In genomic region chr17:28576758-28577465, GRCh38 we compare ENCODE assay signal across 8 cellular contexts. TPM values are rescaled to one million over a fixed set of nuclear protein-coding genes. Genes with fewer than 3 reads are reported as not detected.
DNase-seq lines count a peak whose midpoint lies in the region; ATAC-seq and TF ChIP-seq lines count a peak whose summit lies in the region.

ALDOC (minus strand) TSS chr17:28576895; CDS start chr17:28575532, 1,363 bp downstream.

- peak within 1 kb of the TSS; percentile 34 for H3K4me3 ChIP-seq in Caco-2 (ENCODE audit: low read depth, low read length)

- H3K4me1 ChIP-seq in Caco-2, result peaks cover 23% of the 10 kb centered on the region

- intact Hi-C loops in Caco-2 (cut with micrococcal nuclease; ENCODE audit: unreplicated experiment), result loop anchor here (2.0 to 10.0 kb wide), 3 partner anchors 22 to 242 kb away; partner anchors contain the start of genes IFT20, SPAG5, TNFAIP1 and UNC119

- H3K4me1 Mint-ChIP-seq in Caco-2 (ENCODE audit: low read depth, unreplicated experiment), result peaks cover 20% of the 10 kb centered on the region
- H3K4me1 Mint-ChIP-seq in natural killer cell treated with Interleukin-12 subunit alpha and Interleukin-12 subunit beta and Interleukin-15 and Interleukin-18, amount 100 ng/mL, for 72 hours (ENCODE audit: low read depth in 2 of 2), result peaks cover 26 to 45% of the 10 kb centered on the region in 2 donors

- H3K4me3 Mint-ChIP-seq in Caco-2 (ENCODE audit: unreplicated experiment), result peak within 1 kb of the TSS; percentile 61
- peak within 1 kb of the TSS; percentile 90 for H3K4me3 Mint-ChIP-seq in natural killer cell treated with Interleukin-12 subunit alpha and Interleukin-12 subunit beta and Interleukin-15 and Interleukin-18, amount 100 ng/mL, for 72 hours

- no peaks in the 10 kb centered on the region for H3K27me3 Mint-ChIP-seq in Caco-2 (ENCODE audit: insufficient read depth, unreplicated experiment)
- H3K27me3 Mint-ChIP-seq in natural killer cell treated with Interleukin-12 subunit alpha and Interleukin-12 subunit beta and Interleukin-15 and Interleukin-18, amount 100 ng/mL, for 72 hours, result no peaks in the 10 kb centered on the region

- CTCF ChIA-PET in Caco-2 (lab: Charles Lee), result interaction anchor here (0.6 to 1.0 kb wide), 4 partner anchors 24 to 142 kb away, joined by 3 read pairs; partner anchors contain the start of gene RPL23A

- peak within 1 kb of the TSS; percentile 40 for H3K27ac Mint-ChIP-seq in Caco-2 (ENCODE audit: unreplicated experiment)
- H3K27ac Mint-ChIP-seq in natural killer cell treated with Interleukin-12 subunit alpha and Interleukin-12 subunit beta and Interleukin-15 and Interleukin-18, amount 100 ng/mL, for 72 hours, result peak within 1 kb of the TSS; percentile 71 to 90

- no peaks in the 10 kb centered on the region for H3K9me3 Mint-ChIP-seq in Caco-2 (ENCODE audit: unreplicated experiment)
- no peaks in the 10 kb centered on the region for H3K9me3 Mint-ChIP-seq in natural killer cell treated with Interleukin-12 subunit alpha and Interleukin-12 subunit beta and Interleukin-15 and Interleukin-18, amount 100 ng/mL, for 72 hours

- H3K36me3 Mint-ChIP-seq in Caco-2 (ENCODE audit: insufficient read depth, unreplicated experiment), result peaks cover 5% of the 10 kb centered on the region
- H3K36me3 Mint-ChIP-seq in natural killer cell treated with Interleukin-12 subunit alpha and Interleukin-12 subunit beta and Interleukin-15 and Interleukin-18, amount 100 ng/mL, for 72 hours, result peaks cover 10% of the 10 kb centered on the region

- no peaks in the 10 kb centered on the region for H3K9me3 ChIP-seq in Caco-2

- ATAC-seq in GM21381 (IDR thresholded peaks at IDR 0.05; ENCODE audit: unreplicated experiment), result peak; percentile 74
- ATAC-seq in natural killer cell treated with Interleukin-12 subunit alpha and Interleukin-12 subunit beta and Interleukin-15 and Interleukin-18, amount 100 ng/mL, for 72 hours, result peak; percentile 98 to 99

- POLR2A ChIA-PET in Caco-2 (lab: Charles Lee), result interaction anchor here (0.5 to 1.0 kb wide), 7 partner anchors 9 to 1533 kb away, joined by 3 to 9 read pairs (median 4); partner anchors contain the start of genes SDF2, SUPT6H and TNFAIP1

- no peak for TF ChIP-seq CTCF in Caco-2 (IDR thresholded peaks at IDR 0.05; ENCODE audit: insufficient read depth in 1 of 2, low read depth in 1 of 2, low read length in 1 of 2, severe bottlenecking in 1 of 2, unreplicated experiment in 1 of 2)

- H3K27me3 ChIP-seq in Caco-2 (replicated peaks; ENCODE audit: control insufficient read depth, insufficient read depth, low read length), result no peaks in the 10 kb centered on the region

- DNase-seq in Caco-2 (peak; percentile 96 to 97), HuH-7.5 (ENCODE audit: low spot score) (peak; percentile 97), RKO (ENCODE audit: low spot score) (peak; percentile 96), fibroblast of peridontal ligament (ENCODE audit: extremely low read depth) (peak; percentile 77)
- DNase-seq in activated T-helper 1 cell treated with anti-CD3 and anti-CD28 coated beads, Interleukin-2, amount 50 U/mL, for 16 hours (ENCODE audit: low read depth in 1 of 2, low spot score in 1 of 2), result peak; percentile 96 to 97
- DNase-seq in natural killer cell treated with Interleukin-12 subunit alpha and Interleukin-12 subunit beta and Interleukin-15 and Interleukin-18, amount 100 ng/mL, for 72 hours (ENCODE audit: low spot score), result peak; percentile 99
- peak; percentile 97 for DNase-seq in stimulated activated naive CD4-positive, alpha-beta T cell treated with Interleukin-2 at 50 U/mL for 16 hours (lab: John Stamatoyannopoulos, UW)

- peaks cover 4% of the 10 kb centered on the region for H3K36me3 ChIP-seq in Caco-2 (ENCODE audit: control insufficient read depth, insufficient read depth, low read length)

- BruUV-seq in Caco-2 (replicated peaks; lab: Mats Ljungman, UMichigan), result no TSS peak

RNA-seq across cellular contexts. Expression of gene ALDOC, which starts in this region (rescaled TPM):
- total RNA-seq in Caco-2 (2022), result 16.3 and 17.7 TPM in 2 replicates
- total RNA-seq in natural killer cell treated with Interleukin-12 subunit alpha and Interleukin-12 subunit beta and Interleukin-15 and Interleukin-18, amount 100 ng/mL, for 72 hours, result 100 to 1,000 TPM in 1 of 2 donors, 10 to 100 TPM in 1; 36.8 to 164 TPM

Comparison
In these comparisons a context has a peak if more than half of its experiments do, and no peak if none do; other contexts are left out.
1. Peak in every context shown above with its lines: DNase-seq, ATAC-seq and H3K4me3 ChIP-seq.